16 cellular contexts compared by ENCODE assay signal in the genomic region with DNA sequence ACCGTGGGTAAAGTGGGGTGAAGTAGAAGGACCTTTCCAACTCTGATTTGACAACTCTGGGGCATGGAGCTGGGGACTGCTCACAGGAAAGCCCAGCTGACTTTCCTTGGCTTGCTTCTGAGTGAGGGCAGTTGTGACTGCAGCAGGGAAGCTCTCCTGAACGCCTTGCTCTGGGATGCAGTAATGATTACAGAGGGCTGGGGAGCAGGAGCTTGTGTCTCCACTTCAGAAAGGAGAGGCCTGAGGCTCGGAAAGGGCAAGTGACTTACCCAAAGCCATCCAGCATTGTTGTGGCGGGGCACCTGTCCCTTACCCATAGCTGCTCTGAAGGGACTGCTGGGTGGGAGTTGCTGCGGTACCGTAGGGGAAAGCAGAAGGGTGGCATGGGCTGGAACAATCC. TPM values are rescaled to one million over a fixed set of nuclear protein-coding genes. Genes with fewer than 3 reads are reported as not detected.
DNase-seq lines count a peak whose midpoint lies in the region; ATAC-seq and TF ChIP-seq lines count a peak whose summit lies in the region.
"Had no signal": no experiment of that assay in that cellular context is flagged by ENCODE, and none has a peak within 500 bp of the region (broad histone marks: within the 10 kb centered on the region; RNA-seq: fewer than 3 reads in every experiment).

No MANE protein-coding gene starts in this region.

- H3F3A ChIP-seq in PC-9 (ENCODE audit: insufficient read depth, low read depth) = no peaks in the 10 kb centered on the region

- H3K36me3 ChIP-seq in sigmoid colon = peaks cover 46 to 100% (median 89%) of the 10 kb centered on the region in 4 donors
- H3K36me3 ChIP-seq in vagina = peaks cover 0 to 97% of the 10 kb centered on the region in 2 donors
- no peaks in the 10 kb centered on the region for H3K36me3 ChIP-seq in PC-9 (ENCODE audit: low read depth)

- no peaks in the 10 kb centered on the region for H4K20me1 ChIP-seq in PC-9 (ENCODE audit: insufficient read depth)

- H3K9me3 ChIP-seq in sigmoid colon (no peaks in the 10 kb centered on the region), vagina (no peaks in the 10 kb centered on the region), PC-9 (ENCODE audit: insufficient read depth, low read depth) (no peaks in the 10 kb centered on the region)
- H3K9me3 ChIP-seq: Peyer's patch had no signal

- no peak overlapping the region for H2AFZ ChIP-seq in PC-9

- H3K4me1 ChIP-seq in sigmoid colon (peaks cover 0 to 66% (median 29%) of the 10 kb centered on the region in 4 donors), vagina (peaks cover 36% of the 10 kb centered on the region), PC-9 (replicated peaks; ENCODE audit: insufficient read depth) (no peaks in the 10 kb centered on the region)

- H3K27ac ChIP-seq in sigmoid colon (peak overlapping the region; percentile 48 to 99 (median 74)), vagina (peak overlapping the region; percentile 46), PC-9 (no peak overlapping the region)
- H3K27ac ChIP-seq: Peyer's patch had no signal

- no TSS peak for BruUV-seq in PC-9 (replicated peaks; lab: Mats Ljungman, UMichigan)

- H3K9me2 ChIP-seq in PC-9 (ENCODE audit: insufficient read depth) = no peaks in the 10 kb centered on the region

- TF ChIP-seq CTCF in sigmoid colon (IDR thresholded peaks at IDR 0.05) = no peak
- TF ChIP-seq CTCF in vagina (IDR thresholded peaks at IDR 0.05) = no peak
- TF ChIP-seq CTCF in PC-9 (conservative IDR thresholded peaks at IDR 0.05) = no peak

- H3K79me2 ChIP-seq in PC-9 (ENCODE audit: low read depth) = no peaks in the 10 kb centered on the region

- POLR2A ChIA-PET in PC-9 (lab: Charles Lee; ENCODE audit: unreplicated experiment) = interaction anchor here (0.6 kb wide), 1 partner anchor 219 kb away, joined by 5 read pairs; no protein-coding TSS in a partner anchor

- TF ChIP-seq EP300 in sigmoid colon (IDR thresholded peaks at IDR 0.05) = no peak

- intact Hi-C loops in left cardiac atrium (cut with DNase I) (no loop called here), Right ventricle myocardium inferior (cut with DNase I) (no loop called here), left ventricle myocardium superior (cut with micrococcal nuclease) (loop anchor here (10.0 kb wide), 1 partner anchor 94 kb away; no protein-coding TSS in a partner anchor), sigmoid colon (cut with DNase I) (no loop called here), vagina (cut with DNase I) (no loop called here), PC-9 (cut with micrococcal nuclease; ENCODE audit: unreplicated experiment) (no loop called here)

- CTCF ChIA-PET in PC-9 (lab: Charles Lee) = interaction anchor here (0.8 kb wide), 1 partner anchor 9 kb away, joined by 3 read pairs; no protein-coding TSS in a partner anchor

- no peak overlapping the region for H3K4me2 ChIP-seq in PC-9

- H3K27me3 ChIP-seq in sigmoid colon (no peaks in the 10 kb centered on the region), vagina (no peaks in the 10 kb centered on the region), PC-9 (ENCODE audit: insufficient read depth, low read depth) (no peaks in the 10 kb centered on the region)
- H3K27me3 ChIP-seq: Peyer's patch had no signal

- H3K4me3 ChIP-seq in sigmoid colon = no peak overlapping the region
- no peak overlapping the region for H3K4me3 ChIP-seq in vagina
- H3K4me3 ChIP-seq in PC-9 = no peak overlapping the region
- H3K4me3 ChIP-seq: Peyer's patch had no signal

- ATAC-seq in left cardiac atrium = peak in 1 of 2 donors; percentile 1
- ATAC-seq in Right ventricle myocardium inferior = no peak
- peak; percentile 1 for ATAC-seq in left ventricle myocardium superior

- no peak for TF ChIP-seq POLR2A in sigmoid colon (IDR thresholded peaks at IDR 0.05)
- TF ChIP-seq POLR2A in vagina (IDR thresholded peaks at IDR 0.05) = no peak

- peak; percentile 13 for DNase-seq in left cardiac atrium
- no peak for DNase-seq in Right ventricle myocardium inferior (ENCODE audit: missing footprints)
- DNase-seq in left ventricle myocardium superior = no peak
- DNase-seq in sigmoid colon = no peak
- DNase-seq in vagina (ENCODE audit: extremely low spot score in 2 of 2) = no peak
- DNase-seq in PC-9 = no peak
- no peak for DNase-seq in NCI-H1694 (lab: John Stamatoyannopoulos, UW)
- DNase-seq in activated CD8-positive, alpha-beta memory T cell treated with anti-CD3 and anti-CD28 coated beads, Interleukin-2, amount 50 U/mL, for 48 hours = no peak
- DNase-seq: COR-L47, DMS 273 treated with DMSO at 0.1 percent for 48 hours, DND-41, Kasumi-1, NCI-H1105, NCI-H1694 treated with DMSO at 0.1 percent for 48 hours, Peyer's patch, SHP77 treated with DMSO at 0.1 percent for 48 hours had no signal

- WGBS in sigmoid colon, 2 donors = 93 to 94% methylated on average over 6 of the region's 6 CpGs

RNA-seq across cellular contexts. Expression of a gene that starts 41.2 kb away (rescaled TPM):
- 1,000 to 10,000 TPM in 1 of 2 donors, 100 to 1,000 TPM in 1; 881 to 1,287 TPM for total RNA-seq in left cardiac atrium
- 966 TPM for total RNA-seq in Right ventricle myocardium inferior
- total RNA-seq in left ventricle myocardium superior = 717 TPM
- total RNA-seq in sigmoid colon = 1,000 to 10,000 TPM; 1,610 to 2,826 (median 1,919) TPM
- polyA plus RNA-seq in sigmoid colon = 100 to 1,000 TPM; 333 to 617 (median 497) TPM
- total RNA-seq in vagina = 2,053 TPM
- total RNA-seq in PC-9 (2021) = 135 and 207 TPM in 2 replicates
